ENCODE assay signal across 22 cellular contexts in the genomic region with DNA sequence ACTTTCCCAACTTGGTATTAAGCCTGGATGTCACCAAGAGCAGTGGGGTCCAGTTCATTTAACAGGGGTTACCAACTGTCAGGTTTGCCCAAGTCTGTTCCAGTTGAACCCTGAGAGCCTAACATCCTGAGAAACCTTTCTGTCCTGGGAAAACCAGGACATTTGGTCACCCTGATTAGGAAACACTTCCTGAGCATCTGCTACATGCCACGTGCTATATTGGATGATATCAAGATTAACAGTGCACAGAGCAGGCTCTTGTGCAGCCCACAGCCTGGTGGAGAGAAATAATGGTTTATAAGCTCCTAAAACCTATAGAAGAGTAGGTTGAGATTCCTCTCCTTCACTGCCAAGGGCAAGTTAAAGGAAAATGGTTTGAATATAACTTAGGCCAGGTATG.
"Had no signal": no experiment of that assay in that cellular context is flagged by ENCODE, and none has a peak within 500 bp of the region (broad histone marks: within the 10 kb centered on the region; RNA-seq: fewer than 3 reads in every experiment).

No MANE protein-coding gene starts in this region.

- H3K4me3 ChIP-seq: gastrocnemius medialis, mucosa of descending colon, testis, uterus had no signal

- H3K27me3 ChIP-seq: gastrocnemius medialis, testis, uterus had no signal

- ATAC-seq: activated naive CD4-positive, alpha-beta T cell treated with anti-CD3 and anti-CD28 coated beads, Interleukin-2, amount 50 U/mL, for 72 hours; activated T-cell treated with anti-CD3 and anti-CD28 coated beads, Interleukin-2, amount 50 U/mL, for 72 hours; esophagus mucosa; gastrocnemius medialis; left colon; mucosa of descending colon; natural killer cell treated with Interleukin-12 subunit alpha and Interleukin-12 subunit beta and Interleukin-15 and Interleukin-18, amount 100 ng/mL, for 72 hours; right cardiac atrium had no signal

- DNase-seq: activated CD4-positive, alpha-beta T cell treated with anti-CD3 and anti-CD28 coated beads for 4 hours; activated CD4-positive, alpha-beta T cell treated with anti-CD3 and anti-CD28 coated beads, Interleukin-2, amount 50 U/mL, for 4 hours; activated naive CD4-positive, alpha-beta T cell; activated T-cell treated with anti-CD3 and anti-CD28 coated beads for 4 hours; activated T-cell treated with anti-CD3 and anti-CD28 coated beads, Interleukin-2, amount 50 U/mL, for 72 hours; anterior cingulate cortex; endodermal cell; gastrocnemius medialis; hippocampal formation; immature natural killer cell; kidney; left colon; mucosa of descending colon; right cardiac atrium; stimulated activated CD4-positive, alpha-beta T cell treated with anti-CD3 and anti-CD28 coated beads, Interleukin-2, amount 100 ng/mL, for 48 hours; stimulated activated naive CD4-positive, alpha-beta T cell treated with Interleukin-2 at 50 U/mL for 16 hours; testis; uterus had no signal

- FAIRE-seq: bronchial epithelial cell, kidney had no signal

- H3K4me1 ChIP-seq: testis, uterus had no signal

- H3K27ac ChIP-seq: gastrocnemius medialis, testis, uterus had no signal

- H3K9me3 ChIP-seq: gastrocnemius medialis, testis, uterus had no signal

- H3K36me3 ChIP-seq: gastrocnemius medialis, uterus had no signal
